In genomic region chr11:78416285-78417174, GRCh38 we compare ENCODE assay signal across 8 cellular contexts. TPM values are rescaled to one million over a fixed set of nuclear protein-coding genes. Genes with fewer than 3 reads are reported as not detected.
A peak's percentile ranks its signal among the peaks of the same experiment; 100 is the strongest.
DNase-seq lines count a peak whose midpoint lies in the region; ATAC-seq and TF ChIP-seq lines count a peak whose summit lies in the region.

No MANE protein-coding gene starts in this region.

- peaks cover 32% of the 10 kb centered on the region for H3K4me1 Mint-ChIP-seq in activated CD4-positive, alpha-beta T cell treated with anti-CD3 and anti-CD28 coated beads for 36 hours

- POLR2A ChIA-PET in activated CD4-positive, alpha-beta T cell treated with anti-CD3 and anti-CD28 coated beads for 36 hours (lab: Charles Lee): no interaction called here

- DNase-seq in AG08396 (ENCODE audit: low spot score) (peak; percentile 83), NCI-H460 (ENCODE audit: extremely low read depth, low read depth) (peak; percentile 67), choroid plexus epithelial cell (ENCODE audit: low read depth) (peak; percentile 73), left colon (peak; percentile 84 to 85)
- DNase-seq in activated CD4-positive, alpha-beta T cell treated with anti-CD3 and anti-CD28 coated beads for 36 hours: peak; percentile 88
- peak; percentile 62 to 64 for DNase-seq in stimulated activated CD4-positive, alpha-beta T cell treated with anti-CD3 and anti-CD28 coated beads, Interleukin-1b, Interleukin-23, amount 100 ng/mL, for 4 hours (ENCODE audit: low read depth in 2 of 2)

- peak overlapping the region; percentile 81 for H3K4me3 Mint-ChIP-seq in activated CD4-positive, alpha-beta T cell treated with anti-CD3 and anti-CD28 coated beads for 36 hours

- peak; percentile 35 for TF ChIP-seq CTCF in choroid plexus epithelial cell (conservative IDR thresholded peaks at IDR 0.05; ENCODE audit: low read depth, low read length)

- CTCF ChIA-PET in activated CD4-positive, alpha-beta T cell treated with anti-CD3 and anti-CD28 coated beads for 36 hours (lab: Charles Lee): interaction anchor here (0.6 to 8.4 kb wide), 12 partner anchors 8 to 276 kb away, joined by 3 to 69 read pairs (median 5); partner anchors contain the start of genes KCTD21, NARS2 and USP35

- peaks cover 29% of the 10 kb centered on the region for H3K27me3 Mint-ChIP-seq in activated CD4-positive, alpha-beta T cell treated with anti-CD3 and anti-CD28 coated beads for 36 hours

- no peaks in the 10 kb centered on the region for H3K36me3 Mint-ChIP-seq in activated CD4-positive, alpha-beta T cell treated with anti-CD3 and anti-CD28 coated beads for 36 hours (ENCODE audit: low read depth)

- H3K9me3 Mint-ChIP-seq in activated CD4-positive, alpha-beta T cell treated with anti-CD3 and anti-CD28 coated beads for 36 hours (ENCODE audit: low read depth): no peaks in the 10 kb centered on the region

- H3K27ac Mint-ChIP-seq in activated CD4-positive, alpha-beta T cell treated with anti-CD3 and anti-CD28 coated beads for 36 hours: peak overlapping the region; percentile 59

- intact Hi-C loops in activated CD4-positive, alpha-beta T cell treated with anti-CD3 and anti-CD28 coated beads for 36 hours (cut with DNase I, micrococcal nuclease): loop anchor here (1.0 to 5.0 kb wide), 12 partner anchors 148 to 779 kb away; partner anchors contain the start of genes ALG8 (in 2 of the 2), AAMDC (in 1 of the 2), CLNS1A (in 1 of the 2) and INTS4 (in 1 of the 2)
- intact Hi-C loops in left colon (cut with DNase I, micrococcal nuclease): loop anchor here in 1 of 2 donors (5.0 kb wide), 1 partner anchor 156 kb away; the partner anchor contains the start of gene NARS2

- peak overlapping the region; percentile 68 for H3K4me3 ChIP-seq in choroid plexus epithelial cell (ENCODE audit: low read depth, low read length)

- ATAC-seq in GM19035 (IDR thresholded peaks at IDR 0.05; ENCODE audit: unreplicated experiment): peak; percentile 53
- peak; percentile 52 for ATAC-seq in HG03378 (IDR thresholded peaks at IDR 0.05; ENCODE audit: unreplicated experiment)
- ATAC-seq in activated CD4-positive, alpha-beta T cell treated with anti-CD3 and anti-CD28 coated beads for 36 hours: peak; percentile 73
- ATAC-seq in left colon: peak; percentile 65

RNA-seq across cellular contexts. Expression of gene GAB2, which starts 1.1 kb away (rescaled TPM):
- 2.5 and 2.6 TPM in 2 replicates for total RNA-seq in NCI-H460 (2014; rRNA removed; shearing (Covaris generic))
- polyA plus RNA-seq in NCI-H460 (2014; cell fraction: nucleus; rRNA removed): 0.54 and 0.97 TPM in 2 replicates
- 1 to 10 TPM; 4.3 to 4.8 TPM for total RNA-seq in activated CD4-positive, alpha-beta T cell treated with anti-CD3 and anti-CD28 coated beads for 36 hours
- 10 to 100 TPM; 27.7 to 29.8 TPM for total RNA-seq in left colon

Comparison
In these comparisons a context has a peak if more than half of its experiments do, and no peak if none do; other contexts are left out.
1. Peak in every context shown above with its lines: DNase-seq, ATAC-seq and H3K4me3 ChIP-seq.